19 cellular contexts compared by ENCODE assay signal in the genomic region with DNA sequence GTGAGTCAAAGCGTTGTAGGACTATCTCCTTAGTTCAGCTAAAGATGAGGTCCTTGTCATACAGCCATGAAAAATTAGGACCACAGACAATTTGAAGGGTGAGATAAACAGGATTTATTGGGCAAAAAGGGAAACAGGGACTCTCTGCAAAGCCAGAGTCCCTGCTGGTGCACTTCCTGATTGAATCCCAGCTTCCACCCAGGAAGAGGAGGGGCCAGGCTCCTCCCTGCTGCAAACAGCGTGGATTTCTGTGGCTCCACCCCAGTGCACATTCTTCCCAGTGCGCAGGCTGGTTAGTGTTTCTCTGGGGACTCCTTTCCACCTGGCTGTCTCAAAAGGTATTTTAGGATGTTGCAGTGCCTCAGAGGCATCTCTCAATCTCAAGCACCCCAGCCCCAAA.
"Had no signal": no experiment of that assay in that cellular context is flagged by ENCODE, and none has a peak within 500 bp of the region (broad histone marks: within the 10 kb centered on the region; RNA-seq: fewer than 3 reads in every experiment).

No MANE protein-coding gene starts in this region.

- H3K27me3 ChIP-seq: colonic mucosa, sigmoid colon, stomach, transverse colon had no signal

- FAIRE-seq: endothelial cell of umbilical vein had no signal

- DNase-seq: colonic mucosa; effector CD4-positive, alpha-beta T cell; endodermal cell; erythroblast; foreskin keratinocyte; left colon; mucosa of descending colon; naive thymus-derived CD8-positive, alpha-beta T cell; posterior cingulate gyrus; sigmoid colon; stimulated activated CD4-positive, alpha-beta T cell treated with anti-CD3 and anti-CD28 coated beads, Interleukin-2, amount 100 ng/mL, for 24 hours; stimulated activated CD4-positive, alpha-beta T cell treated with anti-CD3 and anti-CD28 coated beads, Interleukin-4, amount 100 ng/mL, for 4 hours; stimulated activated naive CD4-positive, alpha-beta T cell; stomach; substantia nigra; transverse colon had no signal

- H3K4me1 ChIP-seq: colonic mucosa, foreskin keratinocyte, sigmoid colon, stomach, transverse colon had no signal

- H3K9me3 ChIP-seq: colonic mucosa, mucosa of descending colon, sigmoid colon, stomach, thoracic aorta, transverse colon had no signal

- H3K27ac ChIP-seq: colonic mucosa, foreskin keratinocyte, sigmoid colon, skin epidermis, stomach, thoracic aorta, transverse colon had no signal

- H3K36me3 ChIP-seq: colonic mucosa, sigmoid colon, stomach, thoracic aorta, transverse colon had no signal

- H3K4me3 ChIP-seq: colonic mucosa, mucosa of descending colon, sigmoid colon, skin epidermis, stomach, thoracic aorta, transverse colon had no signal

- ATAC-seq: foreskin keratinocyte; left colon; mucosa of descending colon; naive thymus-derived CD8-positive, alpha-beta T cell had no signal
